8 cellular contexts compared by ENCODE assay signal in the genomic region with DNA sequence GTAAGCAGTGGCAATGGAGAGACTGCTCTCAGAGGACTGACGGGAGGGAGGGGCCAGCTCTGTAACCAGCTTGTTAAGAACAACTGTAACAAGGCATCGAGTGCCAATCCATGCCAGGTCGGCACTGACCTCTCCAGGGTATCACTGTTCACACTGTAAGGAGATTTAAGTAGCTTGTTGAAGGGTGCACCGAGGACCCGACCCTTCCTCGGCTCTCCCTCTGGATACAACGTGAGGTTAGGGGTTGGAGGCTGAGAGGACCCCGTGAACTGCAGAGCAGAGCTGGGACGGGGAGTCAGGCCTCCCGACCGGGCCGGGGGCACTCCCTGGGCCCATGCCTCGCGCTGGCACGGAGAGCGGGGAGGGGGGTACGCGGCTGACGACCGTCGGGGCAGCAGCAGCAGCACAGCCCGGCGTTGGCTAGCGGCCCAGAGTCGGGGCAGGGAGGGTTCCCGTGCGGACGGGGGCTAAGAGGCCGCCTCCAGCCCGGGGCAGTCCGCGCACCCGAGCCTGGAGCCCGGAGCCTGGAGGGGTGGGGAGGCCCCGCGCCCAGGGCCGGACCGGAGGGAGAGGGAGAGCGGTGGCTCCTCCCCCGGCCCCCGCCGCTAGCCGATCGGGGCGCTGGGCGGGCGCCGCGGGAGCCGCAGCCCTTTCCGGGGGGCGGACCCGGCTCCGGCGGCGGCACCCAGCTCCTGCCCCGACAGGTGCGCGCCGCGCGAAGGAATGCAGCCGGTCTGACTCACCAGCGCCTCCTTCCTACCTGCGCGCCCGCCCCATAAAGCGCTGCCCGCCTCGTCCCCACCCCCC. TPM values are rescaled to one million over a fixed set of nuclear protein-coding genes. Genes with fewer than 3 reads are reported as not detected.
A peak's percentile ranks its signal among the peaks of the same experiment; 100 is the strongest.
DNase-seq lines count a peak whose midpoint lies in the region; ATAC-seq and TF ChIP-seq lines count a peak whose summit lies in the region.

A gene (plus strand): TSS at position 804 of the 807 bp plus-strand sequence. CDS start 3,245 bp downstream, outside the sequence.

- H2AFZ ChIP-seq in osteoblast (ENCODE audit: low read length), result no peak within 1 kb of the TSS

- H3K27me3 ChIP-seq in foreskin keratinocyte (no peaks in the 10 kb centered on the region), osteoblast (ENCODE audit: insufficient read depth, low read length) (peaks cover 32% of the 10 kb centered on the region)

- H3K36me3 Mint-ChIP-seq in activated T-cell treated with anti-CD3 and anti-CD28 coated beads, Interleukin-2, amount 50 U/mL, for 72 hours (ENCODE audit: insufficient read depth in 2 of 2), result no peaks in the 10 kb centered on the region

- H3K4me3 ChIP-seq in GM08714 (ENCODE audit: low read length), result peak within 1 kb of the TSS; percentile 6; the same call in 1 of the 2 replicates
- H3K4me3 ChIP-seq in osteoblast (ENCODE audit: insufficient read depth, low read length), result peak within 1 kb of the TSS; percentile 22

- ATAC-seq in activated T-cell treated with anti-CD3 and anti-CD28 coated beads, Interleukin-2, amount 50 U/mL, for 72 hours (replicated peaks in 1 of 2), result peak; percentile 89
- ATAC-seq in foreskin keratinocyte (peak; percentile 79), GM19035 (IDR thresholded peaks at IDR 0.05; ENCODE audit: unreplicated experiment) (no peak), HG02852 (IDR thresholded peaks at IDR 0.05; ENCODE audit: unreplicated experiment) (no peak)

- no peak within 1 kb of the TSS for H3K27ac Mint-ChIP-seq in activated T-cell treated with anti-CD3 and anti-CD28 coated beads, Interleukin-2, amount 50 U/mL, for 72 hours

- H3K27ac ChIP-seq in foreskin keratinocyte, result peak within 1 kb of the TSS; percentile 86
- H3K27ac ChIP-seq in osteoblast (ENCODE audit: low read depth, low read length), result no peak within 1 kb of the TSS
- peak within 1 kb of the TSS; percentile 77 for H3K27ac ChIP-seq in temporal lobe (ENCODE audit: low read depth, low read length)

- no peaks in the 10 kb centered on the region for H3K79me2 ChIP-seq in osteoblast (ENCODE audit: insufficient read depth, low read length)

- no peaks in the 10 kb centered on the region for H4K20me1 ChIP-seq in osteoblast (ENCODE audit: insufficient read depth, low read length)

- H3K27me3 Mint-ChIP-seq in activated T-cell treated with anti-CD3 and anti-CD28 coated beads, Interleukin-2, amount 50 U/mL, for 72 hours (ENCODE audit: low read depth), result peaks cover 12% of the 10 kb centered on the region

- H3K4me1 ChIP-seq in foreskin keratinocyte, result no peaks in the 10 kb centered on the region
- no peaks in the 10 kb centered on the region for H3K4me1 ChIP-seq in osteoblast (ENCODE audit: insufficient read depth, low read length)

- H3K4me1 Mint-ChIP-seq in activated T-cell treated with anti-CD3 and anti-CD28 coated beads, Interleukin-2, amount 50 U/mL, for 72 hours (ENCODE audit: low read depth), result peaks cover 7% of the 10 kb centered on the region

- peak within 1 kb of the TSS; percentile 80 to 81 for H3K4me3 Mint-ChIP-seq in activated T-cell treated with anti-CD3 and anti-CD28 coated beads, Interleukin-2, amount 50 U/mL, for 72 hours

- H3K9me3 Mint-ChIP-seq in activated T-cell treated with anti-CD3 and anti-CD28 coated beads, Interleukin-2, amount 50 U/mL, for 72 hours, result no peaks in the 10 kb centered on the region

- H3K36me3 ChIP-seq in osteoblast (ENCODE audit: insufficient read depth, low read length), result no peaks in the 10 kb centered on the region

- TF ChIP-seq CTCF in foreskin keratinocyte (conservative IDR thresholded peaks at IDR 0.05), result peak; percentile 41
- TF ChIP-seq CTCF in osteoblast (IDR thresholded peaks at IDR 0.05; ENCODE audit: extremely low read depth, low read depth, low read length), result no peak

- H3K9me3 ChIP-seq in osteoblast (ENCODE audit: low read depth, low read length), result no peaks in the 10 kb centered on the region

- peak within 1 kb of the TSS; percentile 18 for H3K4me2 ChIP-seq in osteoblast (ENCODE audit: insufficient read depth, low read length)

- DNase-seq in NCI-H226 (peak; percentile 92), foreskin keratinocyte (peak; percentile 57 to 78), osteoblast (ENCODE audit: insufficient read length, low spot score, missing footprints) (peak; percentile 86)
- DNase-seq in activated T-cell treated with anti-CD3 and anti-CD28 coated beads, Interleukin-2, amount 50 U/mL, for 72 hours, result peak; percentile 66 to 72

RNA-seq across cellular contexts. Expression of the gene that starts here (rescaled TPM):
- total RNA-seq in activated T-cell treated with anti-CD3 and anti-CD28 coated beads, Interleukin-2, amount 50 U/mL, for 72 hours, result 1 to 10 TPM; 2.7 to 3.5 TPM
- total RNA-seq in foreskin keratinocyte (956 and 1,415 TPM in 2 replicates), osteoblast (0.29 and 0.36 TPM in 2 replicates), temporal lobe (3.7 TPM)
- polyA plus RNA-seq in foreskin keratinocyte, result 1,123 and 1,776 TPM in 2 replicates

Comparison
In these comparisons a context has a peak if more than half of its experiments do, and no peak if none do; other contexts are left out.
1. RNA of the gene that starts here (total RNA-seq): 956 to 1,415 TPM in foreskin keratinocyte; 3.7 TPM in temporal lobe (single experiment), 2.7 to 3.5 TPM in activated T-cell treated with anti-CD3 and anti-CD28 coated beads, Interleukin-2, amount 50 U/mL, for 72 hours and 0.29 to 0.36 TPM in osteoblast; every median in the first group is over 100 times any median in the second.
2. Peak in DNase-seq, H3K4me3 ChIP-seq and H3K4me2 ChIP-seq in osteoblast; RNA of the gene not detected or under 1 TPM.
3. ATAC-seq: peak in activated T-cell treated with anti-CD3 and anti-CD28 coated beads, Interleukin-2, amount 50 U/mL, for 72 hours (2 of 2) and foreskin keratinocyte (single experiment); none in GM19035 (single experiment) and HG02852 (single experiment).
4. Peak in every context shown above with its lines, with median percentiles within 50 percentile points of each other: DNase-seq.